Comparison of ENCODE assay signal across 20 cellular contexts in the genomic region with DNA sequence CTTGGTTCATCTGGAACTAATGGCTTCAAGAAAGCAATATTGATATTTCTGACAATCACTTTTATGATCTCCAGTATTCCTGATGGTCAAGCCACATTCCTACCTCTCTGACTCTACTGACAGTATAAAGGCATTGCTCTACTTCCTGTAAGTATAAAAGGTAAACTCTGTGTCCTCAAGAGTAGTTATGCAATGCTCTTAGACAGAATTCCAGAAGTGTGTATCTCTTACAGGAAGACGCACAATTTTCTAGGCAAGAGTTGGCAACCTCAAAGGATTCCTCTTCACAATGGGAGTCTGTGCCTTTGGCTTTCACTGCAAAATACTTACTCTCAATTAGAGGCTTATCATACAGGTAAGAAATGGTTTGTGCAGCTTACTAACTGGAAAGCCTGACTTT.
DNase-seq lines count a peak whose midpoint lies in the region; ATAC-seq, FAIRE-seq and TF ChIP-seq lines count a peak whose summit lies in the region.
"Had no signal": no experiment of that assay in that cellular context is flagged by ENCODE, and none has a peak within 500 bp of the region (broad histone marks: within the 10 kb centered on the region; RNA-seq: fewer than 3 reads in every experiment).

No MANE protein-coding gene starts in this region.

- in situ Hi-C loops in astrocyte of the spinal cord (cut with HindIII; ENCODE audit: low sequenced_read_pairs): no loop called here

- peak; percentile 46 for DNase-seq in HT-29 (ENCODE audit: low spot score)
- DNase-seq in astrocyte of the spinal cord (ENCODE audit: low read depth, low spot score): peak; percentile 32
- peak; percentile 58 for DNase-seq in fibroblast of villous mesenchyme (ENCODE audit: low read depth)
- peak; percentile 37 for DNase-seq in skeletal muscle cell (ENCODE audit: low read depth)
- DNase-seq in activated CD4-positive, alpha-beta T cell treated with anti-CD3 and anti-CD28 coated beads for 1 hour: no peak
- no peak for DNase-seq in urothelium cell line (ENCODE audit: low spot score)
- DNase-seq: activated CD4-positive, alpha-beta T cell treated with anti-CD3 and anti-CD28 coated beads for 36 hours; CD4-positive, alpha-beta T cell; gastrocnemius medialis; GF-D8; GOT3; NCI-H1417; NCI-H526 treated with DMSO at 0.1 percent for 48 hours; pancreas; T-cell; testis had no signal

- no peak for FAIRE-seq in urothelium cell line (lab: Jason Lieb, UNC)

- H3K4me3 ChIP-seq in astrocyte of the spinal cord (ENCODE audit: low read depth, low read length) (no peak overlapping the region), fibroblast of villous mesenchyme (ENCODE audit: low read depth, low read length) (no peak overlapping the region), skeletal muscle cell (ENCODE audit: low read depth, low read length) (no peak overlapping the region)
- H3K4me3 ChIP-seq: gastrocnemius medialis, pancreas, testis had no signal

- TF ChIP-seq CTCF in astrocyte of the spinal cord (IDR thresholded peaks at IDR 0.05; ENCODE audit: low read depth, low read length) (no peak), fibroblast of villous mesenchyme (IDR thresholded peaks at IDR 0.05; ENCODE audit: insufficient read depth, low read depth, low read length) (no peak)

- ATAC-seq in HG03045 (IDR thresholded peaks at IDR 0.05; ENCODE audit: unreplicated experiment): no peak
- ATAC-seq: activated CD4-positive, alpha-beta T cell treated with anti-CD3 and anti-CD28 coated beads for 36 hours; gastrocnemius medialis; natural killer cell treated with Interleukin-12 subunit alpha and Interleukin-12 subunit beta and Interleukin-15 and Interleukin-18, amount 100 ng/mL, for 72 hours; Right ventricle myocardium inferior; stimulated activated effector memory CD8-positive, alpha-beta T cell treated with anti-CD3 and anti-CD28 coated beads, Interleukin-12 subunit alpha, Interleukin-12 subunit beta, amount 100 ng/mL, for 72 hours; T-cell had no signal

Comparison
In these comparisons a context has a peak if more than half of its experiments do, and no peak if none do; other contexts are left out.
1. DNase-seq: peak in HT-29 (single experiment), astrocyte of the spinal cord (single experiment), fibroblast of villous mesenchyme (single experiment) and skeletal muscle cell (single experiment); none in activated CD4-positive, alpha-beta T cell treated with anti-CD3 and anti-CD28 coated beads for 1 hour (single experiment) and urothelium cell line (single experiment).